1 cellular context compared by ENCODE assay signal in genomic region chr6:129621252-129621651, GRCh38.
TF ChIP-seq lines count a peak whose summit lies in the region.

No MANE protein-coding gene starts in this region.

TF ChIP-seq in Ishikawa, 13 proteins besides CTCF, POLR2A, EP300 and RAD21 (continued from another document):
- no peak for TF ChIP-seq REST (IDR thresholded peaks at IDR 0.05; ENCODE audit: low read depth)
- no peak for TF ChIP-seq ZBTB7A (IDR thresholded peaks at IDR 0.05; ENCODE audit: low read depth)
- no peak for TF ChIP-seq TCF12 (IDR thresholded peaks at IDR 0.05; ENCODE audit: low read depth)
- TF ChIP-seq YY1 (IDR thresholded peaks at IDR 0.05; ENCODE audit: low read depth), result no peak
- no peak for TF ChIP-seq CEBPB (IDR thresholded peaks at IDR 0.05)
- no peak for TF ChIP-seq CREB1 (IDR thresholded peaks at IDR 0.05; ENCODE audit: low read depth)
- no peak for TF ChIP-seq NFIC (IDR thresholded peaks at IDR 0.05)
